19 cellular contexts compared by ENCODE assay signal in the genomic region with DNA sequence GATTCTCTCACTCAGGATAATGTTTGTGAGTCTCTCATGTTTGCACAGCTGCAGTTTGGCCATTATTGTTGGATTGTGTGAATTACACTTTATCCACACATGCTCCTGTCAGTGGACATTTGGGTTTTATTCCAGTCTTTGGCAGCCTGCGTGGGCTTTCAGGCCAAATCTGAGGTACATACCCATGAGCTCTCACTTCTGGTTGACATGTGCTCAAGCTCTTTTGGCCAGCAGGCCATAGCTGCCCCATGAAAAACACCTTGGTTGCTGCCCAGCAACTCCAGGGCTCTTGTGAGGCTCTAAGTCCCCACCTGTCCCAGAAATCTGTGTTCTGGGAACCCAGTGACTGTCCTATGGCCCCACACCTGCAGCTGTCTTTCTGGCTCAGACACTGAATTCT.
"Had no signal": no experiment of that assay in that cellular context is flagged by ENCODE, and none has a peak within 500 bp of the region (broad histone marks: within the 10 kb centered on the region; RNA-seq: fewer than 3 reads in every experiment).

No MANE protein-coding gene starts in this region.

- H3K36me3 Mint-ChIP-seq: activated CD4-positive, alpha-beta memory T cell treated with anti-CD3 and anti-CD28 coated beads for 36 hours; activated naive CD8-positive, alpha-beta T cell; brain; immature natural killer cell; neural progenitor cell; stimulated activated effector memory CD8-positive, alpha-beta T cell treated with anti-CD3 and anti-CD28 coated beads, Interleukin-12 subunit alpha, Interleukin-12 subunit beta, amount 100 ng/mL, for 72 hours; T-cell had no signal

- H3K36me3 ChIP-seq: neural progenitor cell, WERI-Rb-1 had no signal

- H3K4me3 ChIP-seq: lung, neural progenitor cell had no signal

- H3K27me3 ChIP-seq: neural progenitor cell had no signal

- H3K27ac ChIP-seq: foreskin keratinocyte, neural progenitor cell, WERI-Rb-1 had no signal

- ATAC-seq: activated CD4-positive, alpha-beta T cell treated with anti-CD3 and anti-CD28 coated beads for 36 hours; activated T-cell treated with anti-CD3 and anti-CD28 coated beads, Interleukin-2, amount 50 U/mL, for 72 hours; foreskin keratinocyte; stimulated activated effector memory CD8-positive, alpha-beta T cell treated with anti-CD3 and anti-CD28 coated beads, Interleukin-12 subunit alpha, Interleukin-12 subunit beta, amount 100 ng/mL, for 72 hours; T-cell had no signal

- H3K9me3 Mint-ChIP-seq: activated CD4-positive, alpha-beta memory T cell treated with anti-CD3 and anti-CD28 coated beads for 36 hours; activated T-cell treated with anti-CD3 and anti-CD28 coated beads, Interleukin-2, amount 50 U/mL, for 72 hours; central memory CD8-positive, alpha-beta T cell; dendritic cell treated with granulocyte-macrophage colony-stimulating factor and Interleukin-4, amounts not matched to agents 40 ng/mL and 50 ng/mL, for 4 days; immature natural killer cell; stimulated activated effector memory CD8-positive, alpha-beta T cell treated with anti-CD3 and anti-CD28 coated beads, Interleukin-12 subunit alpha, Interleukin-12 subunit beta, amount 100 ng/mL, for 72 hours; T-cell had no signal

- H3K27ac Mint-ChIP-seq: activated CD4-positive, alpha-beta memory T cell treated with anti-CD3 and anti-CD28 coated beads for 36 hours; activated CD4-positive, alpha-beta T cell treated with anti-CD3 and anti-CD28 coated beads for 36 hours; activated naive CD8-positive, alpha-beta T cell; activated T-cell treated with anti-CD3 and anti-CD28 coated beads, Interleukin-2, amount 50 U/mL, for 72 hours; brain; dendritic cell treated with granulocyte-macrophage colony-stimulating factor and Interleukin-4, amounts not matched to agents 40 ng/mL and 50 ng/mL, for 4 days; immature natural killer cell; neural progenitor cell; stimulated activated effector memory CD8-positive, alpha-beta T cell treated with anti-CD3 and anti-CD28 coated beads, Interleukin-12 subunit alpha, Interleukin-12 subunit beta, amount 100 ng/mL, for 72 hours; T-cell had no signal

- H3K4me1 ChIP-seq: foreskin keratinocyte, neural progenitor cell had no signal

- H3K4me1 Mint-ChIP-seq: activated CD4-positive, alpha-beta T cell treated with anti-CD3 and anti-CD28 coated beads for 36 hours; central memory CD8-positive, alpha-beta T cell; immature natural killer cell; stimulated activated effector memory CD8-positive, alpha-beta T cell treated with anti-CD3 and anti-CD28 coated beads, Interleukin-12 subunit alpha, Interleukin-12 subunit beta, amount 100 ng/mL, for 72 hours; T-cell had no signal

- H3K4me3 Mint-ChIP-seq: activated CD4-positive, alpha-beta memory T cell treated with anti-CD3 and anti-CD28 coated beads for 36 hours; activated CD4-positive, alpha-beta T cell treated with anti-CD3 and anti-CD28 coated beads for 36 hours; activated naive CD8-positive, alpha-beta T cell; activated T-cell treated with anti-CD3 and anti-CD28 coated beads, Interleukin-2, amount 50 U/mL, for 72 hours; brain; central memory CD8-positive, alpha-beta T cell; dendritic cell treated with granulocyte-macrophage colony-stimulating factor and Interleukin-4, amounts not matched to agents 40 ng/mL and 50 ng/mL, for 4 days; immature natural killer cell; neural progenitor cell; stimulated activated effector memory CD8-positive, alpha-beta T cell treated with anti-CD3 and anti-CD28 coated beads, Interleukin-12 subunit alpha, Interleukin-12 subunit beta, amount 100 ng/mL, for 72 hours; T-cell had no signal

- DNase-seq: activated CD4-positive, alpha-beta memory T cell treated with anti-CD3 and anti-CD28 coated beads for 36 hours; activated CD4-positive, alpha-beta T cell treated with anti-CD3 and anti-CD28 coated beads for 36 hours; activated CD8-positive, alpha-beta memory T cell treated with anti-CD3 and anti-CD28 coated beads, Interleukin-2, amount 50 U/mL, for 4 hours; activated gamma-delta T cell treated with Interleukin-2 at 50 U/mL for 16 hours; activated T-cell treated with anti-CD3 and anti-CD28 coated beads, Interleukin-2, amount 50 U/mL, for 72 hours; amniotic stem cell; effector memory CD4-positive, alpha-beta T cell; foreskin keratinocyte; immature natural killer cell; midbrain; T-cell; WERI-Rb-1 had no signal
